In the genomic region with DNA sequence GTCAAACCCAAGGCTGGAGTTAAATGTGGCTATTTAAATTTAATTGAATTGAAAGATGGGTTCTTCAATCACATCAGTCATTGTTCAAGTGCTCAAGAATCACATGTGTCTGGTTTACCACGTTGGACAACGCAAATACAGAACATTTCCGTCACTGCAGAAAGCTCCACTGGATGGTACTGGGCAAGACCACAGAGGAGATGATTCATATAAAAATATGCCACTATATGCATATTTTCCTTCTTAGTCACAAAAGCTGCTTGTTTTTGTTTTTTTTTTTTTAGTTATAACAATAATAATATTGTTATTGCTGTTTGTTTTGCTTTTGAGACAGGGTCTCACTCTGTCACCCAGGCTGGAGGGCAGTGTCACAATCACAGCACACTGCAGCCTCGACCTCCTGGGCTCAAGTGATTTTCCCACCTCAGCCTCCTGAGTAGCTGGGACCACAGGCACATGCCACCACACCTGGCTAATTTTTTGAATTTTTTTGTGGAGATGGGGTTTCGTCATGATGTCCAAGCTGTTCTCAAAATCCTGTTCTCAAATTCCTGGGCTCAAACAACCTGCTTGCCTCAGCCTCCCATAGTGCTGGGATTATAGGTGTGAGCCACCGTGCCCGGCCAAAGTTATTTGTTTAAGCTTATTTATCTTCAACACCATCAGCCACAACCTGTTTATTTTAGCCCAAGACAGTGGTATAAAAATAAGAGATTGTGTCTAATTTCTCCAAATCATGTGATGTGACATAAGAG, we compare ENCODE assay signal across 14 cellular contexts. TPM values are rescaled to one million over a fixed set of nuclear protein-coding genes. Genes with fewer than 3 reads are reported as not detected.
DNase-seq lines count a peak whose midpoint lies in the region; ATAC-seq and TF ChIP-seq lines count a peak whose summit lies in the region.
"Had no signal": no experiment of that assay in that cellular context is flagged by ENCODE, and none has a peak within 500 bp of the region (broad histone marks: within the 10 kb centered on the region; RNA-seq: fewer than 3 reads in every experiment).

No MANE protein-coding gene starts in this region.

- no peak for TF ChIP-seq POLR2A in gastroesophageal sphincter (IDR thresholded peaks at IDR 0.05)
- no peak for TF ChIP-seq POLR2A in right lobe of liver (IDR thresholded peaks at IDR 0.05)

- in situ Hi-C loops in brain microvascular endothelial cell (cut with HindIII; ENCODE audit: low pct_ligation_motif_present, low sequenced_read_pairs): no loop called here

- H3K9me3 ChIP-seq in gastroesophageal sphincter (no peaks in the 10 kb centered on the region), right lobe of liver (no peaks in the 10 kb centered on the region)

- intact Hi-C loops in Right ventricle myocardium inferior (cut with DNase I): no loop called here
- intact Hi-C loops in right lobe of liver (cut with DNase I): no loop called here

- no peaks in the 10 kb centered on the region for H3K36me3 ChIP-seq in brain microvascular endothelial cell (replicated peaks)
- H3K36me3 ChIP-seq in kidney epithelial cell (ENCODE audit: control insufficient read depth, insufficient read depth, low read length): no peaks in the 10 kb centered on the region
- no peaks in the 10 kb centered on the region for H3K36me3 ChIP-seq in gastroesophageal sphincter
- H3K36me3 ChIP-seq in right lobe of liver: no peaks in the 10 kb centered on the region

- H3K4me1 ChIP-seq in gastroesophageal sphincter: no peaks in the 10 kb centered on the region
- no peaks in the 10 kb centered on the region for H3K4me1 ChIP-seq in right lobe of liver

- no peaks in the 10 kb centered on the region for H3K27me3 ChIP-seq in brain microvascular endothelial cell (replicated peaks)
- H3K27me3 ChIP-seq in kidney epithelial cell (ENCODE audit: control insufficient read depth, insufficient read depth, low read length): no peaks in the 10 kb centered on the region
- H3K27me3 ChIP-seq in gastroesophageal sphincter: peaks cover 4% of the 10 kb centered on the region
- H3K27me3 ChIP-seq in right lobe of liver: no peaks in the 10 kb centered on the region

- DNase-seq in AG10803 (ENCODE audit: low read depth): peak; percentile 87
- peak; percentile 98 for DNase-seq in LHCN-M2 (ENCODE audit: low read depth)
- DNase-seq in brain microvascular endothelial cell: peak; percentile 87
- peak; percentile 63 for DNase-seq in kidney epithelial cell (ENCODE audit: low read depth)
- no peak for DNase-seq in Right ventricle myocardium inferior (ENCODE audit: missing footprints)
- no peak for DNase-seq in right lobe of liver
- DNase-seq: activated CD4-positive, CD25-positive, alpha-beta regulatory T cell; activated naive CD4-positive, alpha-beta T cell treated with Interleukin-2 at 50 U/mL for 16 hours; CD4-positive, CD25-positive, alpha-beta regulatory T cell; posterior cingulate gyrus had no signal

- TF ChIP-seq EP300 in gastroesophageal sphincter (IDR thresholded peaks at IDR 0.05): no peak

- H3K27ac ChIP-seq in brain microvascular endothelial cell (peak overlapping the region; percentile 79), gastroesophageal sphincter (no peak overlapping the region), right lobe of liver (no peak overlapping the region)

- ATAC-seq in Right ventricle myocardium inferior (no peak), GM21526 (IDR thresholded peaks at IDR 0.05; ENCODE audit: low FRiP score, unreplicated experiment) (no peak), gastroesophageal sphincter (no peak), right lobe of liver (no peak)

- WGBS in gastroesophageal sphincter (ENCODE audit: low coverage in 1 of 2), 2 donors: 83 to 89% methylated on average over 4 to 7 of the region's 7 CpGs
- 82% methylated on average over 7 of the region's 7 CpGs for WGBS in right lobe of liver (ENCODE audit: insufficient coverage, low coverage, low lambda C conversion rate, missing lambda C conversion rate)

- H3K4me3 ChIP-seq in AG10803 (ENCODE audit: low read length): no peak overlapping the region
- H3K4me3 ChIP-seq in brain microvascular endothelial cell (ENCODE audit: low read depth, low read length): no peak overlapping the region
- no peak overlapping the region for H3K4me3 ChIP-seq in kidney epithelial cell (ENCODE audit: low read depth, low read length)
- H3K4me3 ChIP-seq in gastroesophageal sphincter: no peak overlapping the region
- no peak overlapping the region for H3K4me3 ChIP-seq in right lobe of liver

- TF ChIP-seq CTCF in AG10803 (conservative IDR thresholded peaks at IDR 0.05; ENCODE audit: low read length) (no peak), brain microvascular endothelial cell (IDR thresholded peaks at IDR 0.05; ENCODE audit: low read depth, low read length, missing control alignments) (no peak), kidney epithelial cell (IDR thresholded peaks at IDR 0.05; ENCODE audit: insufficient read depth, low read length, poor library complexity, severe bottlenecking) (no peak), gastroesophageal sphincter (IDR thresholded peaks at IDR 0.05) (no peak), right lobe of liver (IDR thresholded peaks at IDR 0.05) (no peak)

RNA-seq across cellular contexts. Expression of a gene that starts 19.4 kb away (rescaled TPM):
- total RNA-seq in LHCN-M2 (2014; rRNA removed) (not detected in 2 replicates), kidney epithelial cell (not detected in 2 replicates), Right ventricle myocardium inferior (not detected), gastroesophageal sphincter (not detected), right lobe of liver (10 to 100 TPM; 12.2 to 29.0 (median 20.9) TPM)
- polyA plus RNA-seq in LHCN-M2 (2012): 0.04 TPM
- total RNA-seq: CD4-positive, CD25-positive, alpha-beta regulatory T cell; lower leg skin; urinary bladder had no signal
- polyA plus RNA-seq: CD4-positive, CD25-positive, alpha-beta regulatory T cell; urinary bladder had no signal

RNA-seq across cellular contexts. Expression of a gene that starts 48.9 kb away (rescaled TPM):
- total RNA-seq in LHCN-M2 (2014; rRNA removed) (0.32 and 0.86 TPM in 2 replicates), kidney epithelial cell (0.29 TPM in 1 of 2 replicates, not detected in the other), Right ventricle myocardium inferior (110 TPM), gastroesophageal sphincter (1 to 10 TPM in 2 of 4 donors, under 1 TPM in 1, not detected in 1; 0.62 to 2.0 (median 1.1) TPM), right lobe of liver (1 to 10 TPM; 4.3 to 8.9 (median 6.1) TPM)
- 0.79 TPM for polyA plus RNA-seq in LHCN-M2 (2012)

RNA-seq across cellular contexts. Expression of a gene that starts 52.5 kb away (rescaled TPM):
- total RNA-seq in LHCN-M2 (2014; rRNA removed) (0.06 TPM in 1 of 2 replicates, not detected in the other), kidney epithelial cell (not detected in 2 replicates), Right ventricle myocardium inferior (4.8 TPM), gastroesophageal sphincter (100 to 1,000 TPM in 1 of 4 donors, 1 to 10 TPM in 3; 1.2 to 198 (median 1.4) TPM), right lobe of liver (1 to 10 TPM in 4 of 6 experiments, under 1 TPM in 2; 0.19 to 3.6 (median 2.0) TPM)
- 0.06 TPM for polyA plus RNA-seq in LHCN-M2 (2012)
- total RNA-seq: CD4-positive, CD25-positive, alpha-beta regulatory T cell had no signal
- polyA plus RNA-seq: CD4-positive, CD25-positive, alpha-beta regulatory T cell had no signal

Comparison
In these comparisons a context has a peak if more than half of its experiments do, and no peak if none do; other contexts are left out.
1. DNase-seq: peak in AG10803 (single experiment), LHCN-M2 (single experiment), brain microvascular endothelial cell (single experiment) and kidney epithelial cell (single experiment); none in Right ventricle myocardium inferior (single experiment) and right lobe of liver (0 of 3).
2. RNA of a gene that starts 19.4 kb away (total RNA-seq): 12.2 to 29.0 TPM in right lobe of liver; not detected in LHCN-M2, not detected in kidney epithelial cell, not detected in Right ventricle myocardium inferior (single experiment) and not detected in gastroesophageal sphincter; every median in the first group is over 10 times any median in the second.
3. RNA of a gene that starts 48.9 kb away (total RNA-seq): 110 TPM in Right ventricle myocardium inferior (single experiment); 4.3 to 8.9 TPM in right lobe of liver, 0.62 to 2.0 TPM in gastroesophageal sphincter, 0.32 to 0.86 TPM in LHCN-M2 and 0.29 TPM in kidney epithelial cell; every median in the first group is over 10 times any median in the second.